14 cellular contexts compared by ENCODE assay signal in genomic region chr4:36209941-36210663, GRCh38. TPM values are rescaled to one million over a fixed set of nuclear protein-coding genes. Genes with fewer than 3 reads are reported as not detected.
DNase-seq lines count a peak whose midpoint lies in the region; ATAC-seq lines count a peak whose summit lies in the region.
"Had no signal": no experiment of that assay in that cellular context is flagged by ENCODE, and none has a peak within 500 bp of the region (broad histone marks: within the 10 kb centered on the region; RNA-seq: fewer than 3 reads in every experiment).

No MANE protein-coding gene starts in this region.

- peaks cover 40 to 81% (median 59%) of the 10 kb centered on the region in 4 donors for H3K4me1 Mint-ChIP-seq in CD4-positive, alpha-beta memory T cell

- intact Hi-C loops in CD4-positive, alpha-beta memory T cell (cut with micrococcal nuclease) = loop anchor here (2.0 to 5.0 kb wide), 3 partner anchors 17 to 77 kb away; partner anchors contain the start of gene ARAP2

- peak overlapping the region in 5 of 8 donors; percentile 11 to 78 (median 57) for H3K4me3 Mint-ChIP-seq in CD4-positive, alpha-beta memory T cell

- H3K27ac ChIP-seq in CD4-positive, alpha-beta memory T cell (ENCODE audit: low read depth, low read length) = no peak overlapping the region
- H3K27ac ChIP-seq in caudate nucleus (ENCODE audit: low read depth, low read length) = peak overlapping the region; percentile 96
- H3K27ac ChIP-seq: cardiac muscle cell, right atrium auricular region, upper lobe of left lung had no signal

- no peaks in the 10 kb centered on the region for H3K9me3 ChIP-seq in CD4-positive, alpha-beta memory T cell (ENCODE audit: control insufficient read depth in 1 of 2, low read length in 2 of 2)
- H3K9me3 ChIP-seq: right atrium auricular region, upper lobe of left lung had no signal

- peaks cover 58 to 68% of the 10 kb centered on the region in 2 donors for H3K36me3 Mint-ChIP-seq in CD4-positive, alpha-beta memory T cell

- no peaks in the 10 kb centered on the region for H3K27me3 ChIP-seq in CD4-positive, alpha-beta memory T cell (ENCODE audit: insufficient read depth, low read length)
- H3K27me3 ChIP-seq: cardiac muscle cell, right atrium auricular region, upper lobe of left lung had no signal

- H3K27ac Mint-ChIP-seq in CD4-positive, alpha-beta memory T cell = peak overlapping the region; percentile 19 to 90 (median 81)

- POLR2A ChIA-PET in CD4-positive, alpha-beta memory T cell (lab: Charles Lee; ENCODE audit: partially characterized antibody) = interaction anchor here (0.8 to 2.2 kb wide), 2 partner anchors 21 to 34 kb away, joined by 3 to 7 read pairs; partner anchors contain the start of gene ARAP2

- no peak overlapping the region for H3K4me3 ChIP-seq in CD4-positive, alpha-beta memory T cell (ENCODE audit: low read length in 2 of 2)
- H3K4me3 ChIP-seq: cardiac muscle cell, right atrium auricular region, upper lobe of left lung had no signal

- peaks cover 12% of the 10 kb centered on the region for H3K36me3 ChIP-seq in CD4-positive, alpha-beta memory T cell (ENCODE audit: insufficient read depth, low read length)
- H3K36me3 ChIP-seq: cardiac muscle cell, right atrium auricular region, upper lobe of left lung had no signal

- CTCF ChIA-PET in CD4-positive, alpha-beta memory T cell (lab: Charles Lee; ENCODE audit: partially characterized antibody) = interaction anchor here (2.0 kb wide), 1 partner anchor 34 kb away, joined by 9 read pairs; the partner anchor contains the start of gene ARAP2

- no peaks in the 10 kb centered on the region for H3K9me3 Mint-ChIP-seq in CD4-positive, alpha-beta memory T cell

- no peak for DNase-seq in CD4-positive, alpha-beta memory T cell
- DNase-seq in caudate nucleus (lab: John Stamatoyannopoulos, UW) (peak in 1 of 61 donors; percentile 34), D341Med (ENCODE audit: low spot score) (no peak)
- no peak for DNase-seq in central memory CD4-positive, alpha-beta T cell
- DNase-seq: NCI-H2107, T-helper 9 cell, upper lobe of left lung had no signal

- H3K27me3 Mint-ChIP-seq in CD4-positive, alpha-beta memory T cell = no peaks in the 10 kb centered on the region

- ATAC-seq in GM18909 (IDR thresholded peaks at IDR 0.05; ENCODE audit: poor library complexity, unreplicated experiment) = peak; percentile 38
- ATAC-seq in HG03045 (IDR thresholded peaks at IDR 0.05; ENCODE audit: unreplicated experiment) = peak; percentile 54
- ATAC-seq in HG03457 (IDR thresholded peaks at IDR 0.05; ENCODE audit: unreplicated experiment) = no peak
- ATAC-seq in HG02678 (IDR thresholded peaks at IDR 0.05; ENCODE audit: unreplicated experiment) = no peak

- peaks cover 40% of the 10 kb centered on the region for H3K4me1 ChIP-seq in CD4-positive, alpha-beta memory T cell (ENCODE audit: insufficient read depth, low read length)
- H3K4me1 ChIP-seq: right atrium auricular region had no signal

RNA-seq across cellular contexts. Expression of gene ARAP2, which starts 34.2 kb away (rescaled TPM):
- total RNA-seq in CD4-positive, alpha-beta memory T cell = 10 to 100 TPM; 89.6 to 97.4 TPM
- 10 to 100 TPM; 19.7 to 29.1 TPM for polyA plus RNA-seq in CD4-positive, alpha-beta memory T cell
- polyA plus RNA-seq: BJ had no signal

Comparison
In these comparisons a context has a peak if more than half of its experiments do, and no peak if none do; other contexts are left out.
1. ATAC-seq: peak in GM18909 (single experiment) and HG03045 (single experiment); none in HG03457 (single experiment) and HG02678 (single experiment).